16 cellular contexts compared by ENCODE assay signal in genomic region chr16:23274968-23275367, GRCh38. TPM values are rescaled to one million over a fixed set of nuclear protein-coding genes. Genes with fewer than 3 reads are reported as not detected.
DNase-seq lines count a peak whose midpoint lies in the region; ATAC-seq and TF ChIP-seq lines count a peak whose summit lies in the region.
"Had no signal": no experiment of that assay in that cellular context is flagged by ENCODE, and none has a peak within 500 bp of the region (broad histone marks: within the 10 kb centered on the region; RNA-seq: fewer than 3 reads in every experiment).

No MANE protein-coding gene starts in this region.

- H3K9me3 ChIP-seq in mucosa of descending colon: no peaks in the 10 kb centered on the region
- H3K9me3 ChIP-seq: thoracic aorta had no signal

- no peak overlapping the region for H3K4me3 ChIP-seq in mucosa of descending colon
- H3K4me3 ChIP-seq: thoracic aorta had no signal

- H3K36me3 ChIP-seq in mucosa of descending colon (ENCODE audit: low read depth): no peaks in the 10 kb centered on the region
- H3K36me3 ChIP-seq: thoracic aorta had no signal

- ATAC-seq in SK-N-SH treated with all-trans-retinoic acid at 6 μM for 48 hours (peak; percentile 46; the same call in 1 of the 3 replicates), mucosa of descending colon (peak; percentile 82), HG02970 (IDR thresholded peaks at IDR 0.05; ENCODE audit: low FRiP score, unreplicated experiment) (no peak)
- no peak for ATAC-seq in activated T-cell treated with anti-CD3 and anti-CD28 coated beads, Interleukin-2, amount 50 U/mL, for 72 hours (replicated peaks in 1 of 2)
- ATAC-seq: CD8-positive, alpha-beta T cell; sciatic nerve had no signal

- H3K9me3 Mint-ChIP-seq in activated T-cell treated with anti-CD3 and anti-CD28 coated beads, Interleukin-2, amount 50 U/mL, for 72 hours: peaks cover 3 to 6% of the 10 kb centered on the region in 2 donors

- peaks cover 24% of the 10 kb centered on the region for H3K27me3 Mint-ChIP-seq in activated T-cell treated with anti-CD3 and anti-CD28 coated beads, Interleukin-2, amount 50 U/mL, for 72 hours (ENCODE audit: low read depth)

- intact Hi-C loops in mucosa of descending colon (cut with DNase I, micrococcal nuclease): no loop called here

- no peak overlapping the region for H3K4me3 Mint-ChIP-seq in activated T-cell treated with anti-CD3 and anti-CD28 coated beads, Interleukin-2, amount 50 U/mL, for 72 hours
- H3K4me3 Mint-ChIP-seq: CD8-positive, alpha-beta T cell; memory B cell had no signal

- H3K4me1 Mint-ChIP-seq in activated T-cell treated with anti-CD3 and anti-CD28 coated beads, Interleukin-2, amount 50 U/mL, for 72 hours (ENCODE audit: low read depth): no peaks in the 10 kb centered on the region
- H3K4me1 Mint-ChIP-seq: memory B cell had no signal

- no peaks in the 10 kb centered on the region for H3K4me1 ChIP-seq in mucosa of descending colon (ENCODE audit: low read depth)

- DNase-seq in NCI-H510A treated with DMSO at 0.1 percent for 48 hours (lab: John Stamatoyannopoulos, UW) (peak; percentile 57), NCI-H510A (lab: John Stamatoyannopoulos, UW) (no peak), NCI-H2029 (lab: John Stamatoyannopoulos, UW) (peak; percentile 13), mucosa of descending colon (no peak), HuH-7.5 (ENCODE audit: low spot score) (no peak)
- no peak for DNase-seq in activated T-cell treated with anti-CD3 and anti-CD28 coated beads, Interleukin-2, amount 50 U/mL, for 72 hours
- DNase-seq: CD8-positive, alpha-beta T cell; foreskin melanocyte; stimulated activated CD4-positive, alpha-beta T cell treated with anti-CD3 and anti-CD28 coated beads, Interleukin-2, amount 100 ng/mL, for 24 hours; stimulated activated CD8-positive, alpha-beta memory T cell treated with anti-CD3 and anti-CD28 coated beads, Interleukin-4, amount 100 ng/mL, for 48 hours had no signal

- no peaks in the 10 kb centered on the region for H3K36me3 Mint-ChIP-seq in activated T-cell treated with anti-CD3 and anti-CD28 coated beads, Interleukin-2, amount 50 U/mL, for 72 hours (ENCODE audit: insufficient read depth in 2 of 2)
- H3K36me3 Mint-ChIP-seq: CD8-positive, alpha-beta T cell; memory B cell had no signal

- no peak for TF ChIP-seq CTCF in mucosa of descending colon (IDR thresholded peaks at IDR 0.05)

- H3K27ac Mint-ChIP-seq in activated T-cell treated with anti-CD3 and anti-CD28 coated beads, Interleukin-2, amount 50 U/mL, for 72 hours: no peak overlapping the region
- H3K27ac Mint-ChIP-seq: CD8-positive, alpha-beta T cell; memory B cell had no signal

TF ChIP-seq in SK-N-SH treated with all-trans-retinoic acid at 6 μM for 48 hours, 23 proteins besides CTCF, POLR2A, EP300 and RAD21:
- no peak for TF ChIP-seq ISL1 (CRISPR knock-in tag; IDR thresholded peaks at IDR 0.05)
- TF ChIP-seq TSHZ2 (CRISPR knock-in tag; IDR thresholded peaks at IDR 0.05): no peak
- TF ChIP-seq SNAI2 (CRISPR knock-in tag; IDR thresholded peaks at IDR 0.05): no peak
- TF ChIP-seq OSR1 (CRISPR knock-in tag; IDR thresholded peaks at IDR 0.05): no peak
- TF ChIP-seq TOX (CRISPR knock-in tag; IDR thresholded peaks at IDR 0.05; ENCODE audit: borderline replicate concordance): no peak
- TF ChIP-seq PPARA (CRISPR knock-in tag; IDR thresholded peaks at IDR 0.05; ENCODE audit: borderline replicate concordance): no peak
- no peak for TF ChIP-seq CREB5 (CRISPR knock-in tag; IDR thresholded peaks at IDR 0.05; ENCODE audit: low read depth)
- TF ChIP-seq POU6F1 (CRISPR knock-in tag; IDR thresholded peaks at IDR 0.05; ENCODE audit: borderline replicate concordance, low read depth): no peak
- TF ChIP-seq ZFP30 (CRISPR knock-in tag; IDR thresholded peaks at IDR 0.05): no peak

RNA-seq across cellular contexts. Expression of gene SCNN1B, which starts 27.1 kb away (rescaled TPM):
- 100 to 1,000 TPM; 164 to 452 (median 204) TPM for total RNA-seq in mucosa of descending colon
- total RNA-seq in activated T-cell treated with anti-CD3 and anti-CD28 coated beads, Interleukin-2, amount 50 U/mL, for 72 hours: not detected
- total RNA-seq: CD8-positive, alpha-beta T cell; T-helper 2 cell treated with Interferon-gamma antibody and Interleukin-4, amounts not matched to agents 100 ng/mL and 5 ng/mL, for 36 hours had no signal

Comparison
In these comparisons a context has a peak if more than half of its experiments do, and no peak if none do; other contexts are left out.
1. DNase-seq: peak in NCI-H510A treated with DMSO at 0.1 percent for 48 hours (single experiment) and NCI-H2029 (single experiment); none in NCI-H510A (single experiment), mucosa of descending colon (0 of 3), activated T-cell treated with anti-CD3 and anti-CD28 coated beads, Interleukin-2, amount 50 U/mL, for 72 hours (0 of 2) and HuH-7.5 (single experiment).
2. ATAC-seq: peak in SK-N-SH treated with all-trans-retinoic acid at 6 μM for 48 hours (single experiment) and mucosa of descending colon (single experiment); none in activated T-cell treated with anti-CD3 and anti-CD28 coated beads, Interleukin-2, amount 50 U/mL, for 72 hours (0 of 2) and HG02970 (single experiment).
3. RNA of gene SCNN1B, which starts 27.1 kb away (total RNA-seq): 164 to 452 TPM in mucosa of descending colon; not detected in activated T-cell treated with anti-CD3 and anti-CD28 coated beads, Interleukin-2, amount 50 U/mL, for 72 hours; every median in the first group is over 100 times any median in the second.